In genomic region chr19:29012457-29012856, GRCh38 we compare ENCODE assay signal across 16 cellular contexts.
"Had no signal": no experiment of that assay in that cellular context is flagged by ENCODE, and none has a peak within 500 bp of the region (broad histone marks: within the 10 kb centered on the region; RNA-seq: fewer than 3 reads in every experiment).

No MANE protein-coding gene starts in this region.

- DNase-seq: dermis blood vessel endothelial cell; effector CD4-positive, alpha-beta T cell; effector memory CD4-positive, alpha-beta T cell; foreskin keratinocyte; glutamatergic neuron; head of caudate nucleus; heart right ventricle; hippocampal formation; left cardiac atrium; left lung; left ventricle myocardium superior; lower lobe of right lung; mesenchymal stem cell; midbrain; naive thymus-derived CD4-positive, alpha-beta T cell had no signal

- ATAC-seq: foreskin keratinocyte; gastroesophageal sphincter; heart right ventricle; left cardiac atrium; left lung; left ventricle myocardium superior; lower lobe of right lung; naive thymus-derived CD4-positive, alpha-beta T cell had no signal
